In genomic region chr4:2746891-2747695, GRCh38 we compare ENCODE assay signal across 9 cellular contexts. TPM values are rescaled to one million over a fixed set of nuclear protein-coding genes. Genes with fewer than 3 reads are reported as not detected.
DNase-seq lines count a peak whose midpoint lies in the region; ATAC-seq and TF ChIP-seq lines count a peak whose summit lies in the region.
"Had no signal": no experiment of that assay in that cellular context is flagged by ENCODE, and none has a peak within 500 bp of the region (broad histone marks: within the 10 kb centered on the region; RNA-seq: fewer than 3 reads in every experiment).

No MANE protein-coding gene starts in this region.

- no peak for TF ChIP-seq POLR2A in Peyer's patch (IDR thresholded peaks at IDR 0.05)

- CTCF ChIA-PET in activated CD4-positive, alpha-beta T cell treated with anti-CD3 and anti-CD28 coated beads, Interleukin-2, amount 10 ng/mL, durations not matched to agents 7 days and 5 days (lab: Charles Lee): interaction anchor here (0.9 to 3.2 kb wide), 8 partner anchors 9 to 269 kb away, joined by 3 to 11 read pairs (median 4); partner anchors contain the start of gene TNIP2

- H3K4me3 Mint-ChIP-seq in activated CD4-positive, alpha-beta T cell treated with anti-CD3 and anti-CD28 coated beads, Interleukin-2, amount 10 ng/mL, durations not matched to agents 7 days and 5 days: peak overlapping the region; percentile 30
- H3K4me3 Mint-ChIP-seq in endothelial cell (ENCODE audit: unreplicated experiment): peak overlapping the region; percentile 89

- no peaks in the 10 kb centered on the region for H3K27me3 Mint-ChIP-seq in activated CD4-positive, alpha-beta T cell treated with anti-CD3 and anti-CD28 coated beads, Interleukin-2, amount 10 ng/mL, durations not matched to agents 7 days and 5 days
- peaks cover 14% of the 10 kb centered on the region for H3K27me3 Mint-ChIP-seq in endothelial cell (ENCODE audit: unreplicated experiment)

- H3K4me1 Mint-ChIP-seq in activated CD4-positive, alpha-beta T cell treated with anti-CD3 and anti-CD28 coated beads, Interleukin-2, amount 10 ng/mL, durations not matched to agents 7 days and 5 days: peaks cover 46% of the 10 kb centered on the region
- peaks cover 7% of the 10 kb centered on the region for H3K4me1 Mint-ChIP-seq in endothelial cell (ENCODE audit: unreplicated experiment)

- H3K36me3 Mint-ChIP-seq in activated CD4-positive, alpha-beta T cell treated with anti-CD3 and anti-CD28 coated beads, Interleukin-2, amount 10 ng/mL, durations not matched to agents 7 days and 5 days (ENCODE audit: low read depth): peaks cover 33% of the 10 kb centered on the region
- H3K36me3 Mint-ChIP-seq in endothelial cell (ENCODE audit: low read depth, unreplicated experiment): peaks cover 27% of the 10 kb centered on the region

- intact Hi-C loops in sciatic nerve (cut with DNase I): no loop called here

- H3K27ac ChIP-seq in Peyer's patch: peak overlapping the region in 3 of 4 donors; percentile 13 to 73 (median 36)
- H3K27ac ChIP-seq in skin epidermis: peak overlapping the region in 18 of 21 experiments; percentile 19 to 84 (median 54)

- ATAC-seq in sciatic nerve (no peak), HG03469 (IDR thresholded peaks at IDR 0.05; ENCODE audit: unreplicated experiment) (no peak)

- H3K4me1 ChIP-seq in Peyer's patch: peaks cover 0 to 28% (median 11%) of the 10 kb centered on the region in 4 donors

- H3K9me3 ChIP-seq in Peyer's patch: no peaks in the 10 kb centered on the region

- no peak for DNase-seq in activated CD4-positive, alpha-beta T cell treated with anti-CD3 and anti-CD28 coated beads, Interleukin-2, amount 10 ng/mL, durations not matched to agents 7 days and 5 days
- no peak for DNase-seq in activated CD4-positive, alpha-beta T cell treated with anti-CD3 and anti-CD28 coated beads for 48 hours
- DNase-seq in Peyer's patch: peak in 1 of 3 donors; percentile 37
- no peak for DNase-seq in endothelial cell (ENCODE audit: low spot score)
- DNase-seq in SHP77 (lab: John Stamatoyannopoulos, UW): no peak
- DNase-seq in sciatic nerve (ENCODE audit: low spot score): no peak
- DNase-seq: kidney glomerular epithelial cell had no signal

- no peaks in the 10 kb centered on the region for H3K27me3 ChIP-seq in Peyer's patch

- peak overlapping the region; percentile 90 for H3K27ac Mint-ChIP-seq in activated CD4-positive, alpha-beta T cell treated with anti-CD3 and anti-CD28 coated beads, Interleukin-2, amount 10 ng/mL, durations not matched to agents 7 days and 5 days
- H3K27ac Mint-ChIP-seq in endothelial cell (ENCODE audit: unreplicated experiment): no peak overlapping the region

- no peaks in the 10 kb centered on the region for H3K9me3 Mint-ChIP-seq in activated CD4-positive, alpha-beta T cell treated with anti-CD3 and anti-CD28 coated beads, Interleukin-2, amount 10 ng/mL, durations not matched to agents 7 days and 5 days
- H3K9me3 Mint-ChIP-seq in endothelial cell (ENCODE audit: unreplicated experiment): no peaks in the 10 kb centered on the region

- peaks cover 0 to 59% (median 0%) of the 10 kb centered on the region in 3 donors for H3K36me3 ChIP-seq in Peyer's patch

- POLR2A ChIA-PET in activated CD4-positive, alpha-beta T cell treated with anti-CD3 and anti-CD28 coated beads, Interleukin-2, amount 10 ng/mL, durations not matched to agents 7 days and 5 days (lab: Charles Lee): no interaction called here

- no peak overlapping the region for H3K4me3 ChIP-seq in Peyer's patch
- no peak overlapping the region for H3K4me3 ChIP-seq in skin epidermis

- no peak for TF ChIP-seq CTCF in Peyer's patch (IDR thresholded peaks at IDR 0.05)
- no peak for TF ChIP-seq CTCF in endothelial cell (IDR thresholded peaks at IDR 0.05; ENCODE audit: unreplicated experiment)

RNA-seq across cellular contexts. Expression of gene TNIP2, which starts 9.0 kb away (rescaled TPM):
- total RNA-seq in activated CD4-positive, alpha-beta T cell treated with anti-CD3 and anti-CD28 coated beads, Interleukin-2, amount 10 ng/mL, durations not matched to agents 7 days and 5 days: 10 to 100 TPM; 35.0 to 43.6 TPM
- total RNA-seq in Peyer's patch (100 to 1,000 TPM; 135 to 255 (median 145) TPM), endothelial cell (ENCODE audit: unreplicated experiment) (29.3 TPM), sciatic nerve (34.9 TPM)

RNA-seq across cellular contexts. Expression of gene SH3BP2, which starts 45.8 kb away (rescaled TPM):
- 10 to 100 TPM; 69.3 to 78.2 TPM for total RNA-seq in activated CD4-positive, alpha-beta T cell treated with anti-CD3 and anti-CD28 coated beads, Interleukin-2, amount 10 ng/mL, durations not matched to agents 7 days and 5 days
- 100 to 1,000 TPM in 2 of 4 donors, 10 to 100 TPM in 2; 54.8 to 208 (median 102) TPM for total RNA-seq in Peyer's patch
- total RNA-seq in endothelial cell (ENCODE audit: unreplicated experiment): 150 TPM
- 82.7 TPM for total RNA-seq in sciatic nerve
